20 cellular contexts compared by ENCODE assay signal in genomic region chr17:45436161-45436560, GRCh38. TPM values are rescaled to one million over a fixed set of nuclear protein-coding genes. Genes with fewer than 3 reads are reported as not detected.
A peak's percentile ranks its signal among the peaks of the same experiment; 100 is the strongest.
DNase-seq lines count a peak whose midpoint lies in the region; ATAC-seq and TF ChIP-seq lines count a peak whose summit lies in the region.
"Had no signal": no experiment of that assay in that cellular context is flagged by ENCODE, and none has a peak within 500 bp of the region (broad histone marks: within the 10 kb centered on the region; RNA-seq: fewer than 3 reads in every experiment).

No MANE protein-coding gene starts in this region.

- ATAC-seq in foreskin keratinocyte (peak; percentile 8), HG03460 (IDR thresholded peaks at IDR 0.05; ENCODE audit: unreplicated experiment) (no peak), GM21423 (IDR thresholded peaks at IDR 0.05; ENCODE audit: unreplicated experiment) (no peak), HG02852 (IDR thresholded peaks at IDR 0.05; ENCODE audit: unreplicated experiment) (no peak)
- ATAC-seq: GM12878 had no signal

- H3K79me2 ChIP-seq in osteoblast (ENCODE audit: insufficient read depth, low read length): no peaks in the 10 kb centered on the region

- H4K20me1 ChIP-seq in osteoblast (ENCODE audit: insufficient read depth, low read length): no peaks in the 10 kb centered on the region

- peak; percentile 84 for DNase-seq in ELF-1 (ENCODE audit: low read depth, low spot score)
- no peak for DNase-seq in NT2/D1 (ENCODE audit: low read depth, low spot score)
- no peak for DNase-seq in foreskin keratinocyte
- DNase-seq in osteoblast (ENCODE audit: insufficient read length, low spot score, missing footprints): peak; percentile 68
- DNase-seq in GOT3 (lab: John Stamatoyannopoulos, UW): no peak
- DNase-seq: DMS79 treated with DMSO at 0.1 percent for 48 hours, IMR-90, Karpas-422, MM.1S, NCI-H1105 treated with DMSO at 0.1 percent for 48 hours, NCI-H1694 treated with DMSO at 0.1 percent for 48 hours, NCI-H226, OCI-M1, RPMI8226, SJCRH30, SW 1271 had no signal

- H3K9me3 ChIP-seq in NT2/D1 (ENCODE audit: insufficient read depth, low read length) (no peaks in the 10 kb centered on the region), osteoblast (ENCODE audit: low read depth, low read length) (no peaks in the 10 kb centered on the region)
- H3K9me3 ChIP-seq: SJCRH30 had no signal

- H3K27ac ChIP-seq in foreskin keratinocyte: no peak overlapping the region
- no peak overlapping the region for H3K27ac ChIP-seq in osteoblast (ENCODE audit: low read depth, low read length)
- H3K27ac ChIP-seq: SJCRH30 had no signal

- TF ChIP-seq CTCF in foreskin keratinocyte (conservative IDR thresholded peaks at IDR 0.05) (no peak), osteoblast (IDR thresholded peaks at IDR 0.05; ENCODE audit: extremely low read depth, low read depth, low read length) (no peak)

- no peak overlapping the region for H3K4me3 ChIP-seq in NT2/D1 (ENCODE audit: insufficient read length, low read depth)
- no peak overlapping the region for H3K4me3 ChIP-seq in osteoblast (ENCODE audit: insufficient read depth, low read length)
- H3K4me3 ChIP-seq: GM12878, SJCRH30 had no signal

- no peak overlapping the region for H2AFZ ChIP-seq in osteoblast (ENCODE audit: low read length)

- no peak overlapping the region for H3K4me2 ChIP-seq in osteoblast (ENCODE audit: insufficient read depth, low read length)

- H3K4me1 ChIP-seq in NT2/D1 (ENCODE audit: insufficient read depth, insufficient read length) (peaks cover 33% of the 10 kb centered on the region), foreskin keratinocyte (peaks cover 5% of the 10 kb centered on the region), osteoblast (ENCODE audit: insufficient read depth, low read length) (peaks cover 5% of the 10 kb centered on the region)

- H3K27me3 ChIP-seq in NT2/D1 (ENCODE audit: insufficient read depth, insufficient read length) (peaks cover 24% of the 10 kb centered on the region), foreskin keratinocyte (no peaks in the 10 kb centered on the region), osteoblast (ENCODE audit: insufficient read depth, low read length) (peaks cover 5% of the 10 kb centered on the region)
- H3K27me3 ChIP-seq: SJCRH30 had no signal

- H3K9ac ChIP-seq in NT2/D1 (ENCODE audit: insufficient read length, low read depth): peak overlapping the region; percentile 71

- H3K36me3 ChIP-seq in NT2/D1 (ENCODE audit: insufficient read depth, insufficient read length, low read length) (peaks cover 9% of the 10 kb centered on the region), osteoblast (ENCODE audit: insufficient read depth, low read length) (no peaks in the 10 kb centered on the region)
- H3K36me3 ChIP-seq: SJCRH30 had no signal

RNA-seq across cellular contexts. Expression of gene ARHGAP27, which starts 3.5 kb away (rescaled TPM):
- total RNA-seq in foreskin keratinocyte (13.3 and 13.5 TPM in 2 replicates), osteoblast (2.9 and 6.2 TPM in 2 replicates)
- 9.5 and 10.0 TPM in 2 replicates for polyA plus RNA-seq in foreskin keratinocyte

RNA-seq across cellular contexts. Expression of gene PLEKHM1, which starts 54.4 kb away (rescaled TPM):
- 24.5 and 25.6 TPM in 2 replicates for total RNA-seq in foreskin keratinocyte
- polyA plus RNA-seq in foreskin keratinocyte: 14.5 and 15.8 TPM in 2 replicates
- 30.8 and 38.0 TPM in 2 replicates for total RNA-seq in osteoblast

Comparison
In these comparisons a context has a peak if more than half of its experiments do, and no peak if none do; other contexts are left out.
1. DNase-seq: peak in ELF-1 (single experiment) and osteoblast (single experiment); none in NT2/D1 (single experiment), foreskin keratinocyte (0 of 2) and GOT3 (single experiment).